11 cellular contexts compared by ENCODE assay signal in the genomic region with DNA sequence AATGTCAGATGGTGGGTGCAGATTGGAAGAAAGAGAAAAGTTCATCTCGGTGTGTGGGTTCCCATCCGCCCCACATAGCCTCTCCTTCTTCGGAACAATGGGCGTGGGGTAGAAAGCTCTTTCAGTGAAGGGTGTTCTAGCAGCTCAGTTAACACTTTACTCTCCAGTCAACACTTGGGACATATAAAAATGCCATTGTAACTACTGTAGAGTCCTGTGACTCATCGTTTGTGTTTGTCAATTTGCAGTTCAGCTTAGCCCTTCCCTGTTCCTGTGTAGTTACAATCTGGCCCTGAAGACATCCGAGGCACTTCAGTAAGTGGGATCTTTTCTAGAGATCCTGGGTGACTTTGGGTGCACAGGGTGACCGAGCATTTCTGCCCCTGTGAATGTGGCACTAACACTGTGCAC. TPM values are rescaled to one million over a fixed set of nuclear protein-coding genes. Genes with fewer than 3 reads are reported as not detected.
DNase-seq lines count a peak whose midpoint lies in the region; ATAC-seq and TF ChIP-seq lines count a peak whose summit lies in the region.
"Had no signal": no experiment of that assay in that cellular context is flagged by ENCODE, and none has a peak within 500 bp of the region (broad histone marks: within the 10 kb centered on the region; RNA-seq: fewer than 3 reads in every experiment).

No MANE protein-coding gene starts in this region.

- H3K4me3 Mint-ChIP-seq in natural killer cell = no peak overlapping the region
- H3K4me3 Mint-ChIP-seq: activated naive CD4-positive, alpha-beta T cell treated with anti-CD3 and anti-CD28 coated beads, Interleukin-2, amount 50 U/mL, for 24 hours had no signal

- H3K9me3 Mint-ChIP-seq in natural killer cell = no peaks in the 10 kb centered on the region
- H3K9me3 Mint-ChIP-seq: activated naive CD4-positive, alpha-beta T cell treated with anti-CD3 and anti-CD28 coated beads, Interleukin-2, amount 50 U/mL, for 24 hours had no signal

- intact Hi-C loops in natural killer cell (cut with micrococcal nuclease) = loop anchor here (10.0 kb wide), 1 partner anchor 493 kb away; no protein-coding TSS in a partner anchor

- peak; percentile 41 for DNase-seq in DMS53 treated with DMSO at 0.1 percent for 48 hours (lab: John Stamatoyannopoulos, UW; ENCODE audit: unreplicated experiment)
- DNase-seq in M059J (ENCODE audit: low read depth) = peak; percentile 78
- DNase-seq in nucleus accumbens (lab: John Stamatoyannopoulos, UW) = peak in 36 of 56 donors; percentile 16 to 87 (median 52)
- no peak for DNase-seq in natural killer cell
- DNase-seq in DMS 273 (lab: John Stamatoyannopoulos, UW; ENCODE audit: unreplicated experiment) = no peak
- no peak for DNase-seq in stimulated activated CD4-positive, alpha-beta T cell treated with anti-CD3 and anti-CD28 coated beads, Interleukin-4, amount 100 ng/mL, for 4 hours
- DNase-seq: NCI-H146; stimulated activated CD4-positive, alpha-beta T cell treated with anti-CD3 and anti-CD28 coated beads, Interleukin-4, amount 100 ng/mL, for 24 hours had no signal

- no peak for TF ChIP-seq CTCF in natural killer cell (IDR thresholded peaks at IDR 0.05)

- peak overlapping the region in 1 of 2 donors; percentile 37 for H3K27ac Mint-ChIP-seq in natural killer cell
- H3K27ac Mint-ChIP-seq: activated naive CD4-positive, alpha-beta T cell treated with anti-CD3 and anti-CD28 coated beads, Interleukin-2, amount 50 U/mL, for 24 hours had no signal

- no peaks in the 10 kb centered on the region for H3K27me3 Mint-ChIP-seq in natural killer cell (ENCODE audit: low read depth in 2 of 2)
- H3K27me3 Mint-ChIP-seq: activated naive CD4-positive, alpha-beta T cell treated with anti-CD3 and anti-CD28 coated beads, Interleukin-2, amount 50 U/mL, for 24 hours had no signal

- H3K36me3 Mint-ChIP-seq in natural killer cell = peaks cover 10% of the 10 kb centered on the region

- H3K4me1 Mint-ChIP-seq in natural killer cell = peaks cover 0 to 5% of the 10 kb centered on the region in 2 donors

- ATAC-seq in esophagus mucosa = peak; percentile 84
- ATAC-seq in GM19467 (IDR thresholded peaks at IDR 0.05; ENCODE audit: unreplicated experiment) = no peak
- ATAC-seq in natural killer cell = no peak

RNA-seq across cellular contexts. Expression of a gene that starts 11.5 kb away (rescaled TPM):
- total RNA-seq in M059J (2014; rRNA removed; shearing (Covaris generic)) = 0.27 TPM in 1 of 2 replicates, not detected in the other
- total RNA-seq in esophagus mucosa (0.44 TPM), natural killer cell (under 1 TPM; 0.29 to 0.88 (median 0.59) TPM)

RNA-seq across cellular contexts. Expression of a gene that starts 47.9 kb away (rescaled TPM):
- total RNA-seq in M059J (2014; rRNA removed; shearing (Covaris generic)) = 8.4 and 15.9 TPM in 2 replicates
- total RNA-seq in esophagus mucosa = 16.3 TPM
- 10 to 100 TPM; 50.0 to 73.9 (median 52.0) TPM for total RNA-seq in natural killer cell

Comparison
In these comparisons a context has a peak if more than half of its experiments do, and no peak if none do; other contexts are left out.
1. DNase-seq: peak in DMS53 treated with DMSO at 0.1 percent for 48 hours (single experiment), M059J (single experiment) and nucleus accumbens (36 of 56); none in natural killer cell (single experiment), DMS 273 (single experiment) and stimulated activated CD4-positive, alpha-beta T cell treated with anti-CD3 and anti-CD28 coated beads, Interleukin-4, amount 100 ng/mL, for 4 hours (0 of 2).